Comparison of ENCODE assay signal across 15 cellular contexts in genomic region chr11:85889676-85890579, GRCh38. TPM values are rescaled to one million over a fixed set of nuclear protein-coding genes. Genes with fewer than 3 reads are reported as not detected.
A peak's percentile ranks its signal among the peaks of the same experiment; 100 is the strongest.
DNase-seq lines count a peak whose midpoint lies in the region; ATAC-seq lines count a peak whose summit lies in the region.
"Had no signal": no experiment of that assay in that cellular context is flagged by ENCODE, and none has a peak within 500 bp of the region (broad histone marks: within the 10 kb centered on the region; RNA-seq: fewer than 3 reads in every experiment).

No MANE protein-coding gene starts in this region.

- H3K9ac ChIP-seq in adipocyte (ENCODE audit: low read length): no peak overlapping the region

- peaks cover 35% of the 10 kb centered on the region for H3K4me1 ChIP-seq in adipocyte (ENCODE audit: control insufficient read depth, insufficient read depth, low read length)

- H3K27me3 ChIP-seq in adipocyte (replicated peaks; ENCODE audit: control insufficient read depth, insufficient read depth, low read length): no peaks in the 10 kb centered on the region

- no peak overlapping the region for H3K4me3 Mint-ChIP-seq in activated CD4-positive, alpha-beta T cell treated with anti-CD3 and anti-CD28 coated beads, Interleukin-2, amount 10 ng/mL, durations not matched to agents 7 days and 5 days
- H3K4me3 Mint-ChIP-seq: B cell had no signal

- no peaks in the 10 kb centered on the region for H3K36me3 Mint-ChIP-seq in activated CD4-positive, alpha-beta T cell treated with anti-CD3 and anti-CD28 coated beads, Interleukin-2, amount 10 ng/mL, durations not matched to agents 7 days and 5 days (ENCODE audit: low read depth)

- H3K27me3 Mint-ChIP-seq in activated CD4-positive, alpha-beta T cell treated with anti-CD3 and anti-CD28 coated beads, Interleukin-2, amount 10 ng/mL, durations not matched to agents 7 days and 5 days: no peaks in the 10 kb centered on the region

- H3K36me3 ChIP-seq in adipocyte (ENCODE audit: control insufficient read depth, insufficient read depth, low read length, severe bottlenecking): no peaks in the 10 kb centered on the region

- no peaks in the 10 kb centered on the region for H3K9me3 ChIP-seq in adipocyte (ENCODE audit: control insufficient read depth, low read length)

- H3K4me1 Mint-ChIP-seq in activated CD4-positive, alpha-beta T cell treated with anti-CD3 and anti-CD28 coated beads, Interleukin-2, amount 10 ng/mL, durations not matched to agents 7 days and 5 days: no peaks in the 10 kb centered on the region
- H3K4me1 Mint-ChIP-seq: B cell had no signal

- H3K9me3 Mint-ChIP-seq in activated CD4-positive, alpha-beta T cell treated with anti-CD3 and anti-CD28 coated beads, Interleukin-2, amount 10 ng/mL, durations not matched to agents 7 days and 5 days: no peaks in the 10 kb centered on the region

- ATAC-seq in GM19467 (IDR thresholded peaks at IDR 0.05; ENCODE audit: unreplicated experiment): no peak

- no peak overlapping the region for H3K27ac Mint-ChIP-seq in activated CD4-positive, alpha-beta T cell treated with anti-CD3 and anti-CD28 coated beads, Interleukin-2, amount 10 ng/mL, durations not matched to agents 7 days and 5 days
- H3K27ac Mint-ChIP-seq: B cell had no signal

- H3K4me3 ChIP-seq in adipocyte (ENCODE audit: low read length): no peak overlapping the region

- CTCF ChIA-PET in activated CD4-positive, alpha-beta T cell treated with anti-CD3 and anti-CD28 coated beads, Interleukin-2, amount 10 ng/mL, durations not matched to agents 7 days and 5 days (lab: Charles Lee): no interaction called here

- DNase-seq in A172 (ENCODE audit: low spot score) (peak; percentile 91), HPDE6-E6E7 (ENCODE audit: extremely low spot score) (peak; percentile 76), adipocyte (ENCODE audit: low read depth) (peak; percentile 72), iPS DF 19.7 (ENCODE audit: low read depth, low spot score) (peak; percentile 28), activated T-cell treated with anti-CD3 and anti-CD28 coated beads for 4 hours (no peak)
- DNase-seq in activated CD4-positive, alpha-beta T cell treated with anti-CD3 and anti-CD28 coated beads, Interleukin-2, amount 10 ng/mL, durations not matched to agents 7 days and 5 days: no peak
- DNase-seq in stimulated activated naive CD4-positive, alpha-beta T cell treated with Interleukin-2 at 50 U/mL for 16 hours (lab: John Stamatoyannopoulos, UW): no peak
- DNase-seq: cortex of kidney; NCI-H2081 treated with DMSO at 0.1 percent for 48 hours; stimulated activated naive CD4-positive, alpha-beta T cell had no signal

- POLR2A ChIA-PET in activated CD4-positive, alpha-beta T cell treated with anti-CD3 and anti-CD28 coated beads, Interleukin-2, amount 10 ng/mL, durations not matched to agents 7 days and 5 days (lab: Charles Lee): interaction anchor here (0.6 kb wide), 1 partner anchor 277 kb away, joined by 7 read pairs; no protein-coding TSS in a partner anchor

RNA-seq across cellular contexts. Expression of gene CCDC83, which starts 34.7 kb away (rescaled TPM):
- total RNA-seq in A172 (2014; rRNA removed; shearing (Covaris generic)): not detected in 2 replicates
- total RNA-seq in activated CD4-positive, alpha-beta T cell treated with anti-CD3 and anti-CD28 coated beads, Interleukin-2, amount 10 ng/mL, durations not matched to agents 7 days and 5 days: not detected
- total RNA-seq: B cell; liver; skeletal muscle tissue; T-helper 1 cell treated with Interleukin-12 subunit alpha and Interleukin-12 subunit beta and Interleukin-4 antibody, amounts not matched to agents 30 ng/mL and 1 ng/mL, for 36 hours had no signal

Comparison
In these comparisons a context has a peak if more than half of its experiments do, and no peak if none do; other contexts are left out.
1. DNase-seq: peak in A172 (single experiment), HPDE6-E6E7 (single experiment), adipocyte (single experiment) and iPS DF 19.7 (single experiment); none in activated T-cell treated with anti-CD3 and anti-CD28 coated beads for 4 hours (single experiment), activated CD4-positive, alpha-beta T cell treated with anti-CD3 and anti-CD28 coated beads, Interleukin-2, amount 10 ng/mL, durations not matched to agents 7 days and 5 days (single experiment) and stimulated activated naive CD4-positive, alpha-beta T cell treated with Interleukin-2 at 50 U/mL for 16 hours (single experiment).